ENCODE assay signal across 13 cellular contexts in the genomic region with DNA sequence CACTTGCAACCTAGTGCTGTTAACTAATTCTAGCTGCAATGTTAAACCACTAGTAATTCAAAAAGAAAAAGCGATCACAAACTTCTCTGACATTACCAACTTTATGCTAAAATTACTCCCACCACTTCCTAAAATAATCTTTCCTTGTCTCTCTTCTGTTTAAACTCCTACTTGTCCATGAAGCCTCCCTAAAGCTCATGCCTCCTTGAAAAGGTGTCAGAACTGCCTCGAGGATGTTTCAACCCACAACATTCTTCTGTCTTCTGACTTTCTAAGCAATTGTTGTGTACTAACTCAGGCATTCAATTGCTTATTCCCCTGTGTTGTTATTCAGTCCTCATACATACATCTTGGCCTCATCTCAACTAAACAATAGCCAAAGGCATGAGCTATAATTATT. TPM values are rescaled to one million over a fixed set of nuclear protein-coding genes. Genes with fewer than 3 reads are reported as not detected.
DNase-seq lines count a peak whose midpoint lies in the region; TF ChIP-seq lines count a peak whose summit lies in the region.
"Had no signal": no experiment of that assay in that cellular context is flagged by ENCODE, and none has a peak within 500 bp of the region (broad histone marks: within the 10 kb centered on the region; RNA-seq: fewer than 3 reads in every experiment).

No MANE protein-coding gene starts in this region.

- no peaks in the 10 kb centered on the region for H3K9me3 ChIP-seq in sigmoid colon

- H3K27ac ChIP-seq in KMS-11 (no peak overlapping the region), caudate nucleus (ENCODE audit: low read depth, low read length) (peak overlapping the region; percentile 65), sigmoid colon (peak overlapping the region; percentile 12 to 68 (median 42))
- H3K27ac ChIP-seq: coronary artery, PC-9 had no signal

- H3K4me1 ChIP-seq in KMS-11 (ENCODE audit: low read depth, poor library complexity, severe bottlenecking) (peaks cover 69% of the 10 kb centered on the region), sigmoid colon (peaks cover 0 to 39% (median 30%) of the 10 kb centered on the region in 4 donors)

- H3K4me2 ChIP-seq in KMS-11 = peak overlapping the region; percentile 5; the same call in 1 of the 2 replicates
- H3K4me2 ChIP-seq: PC-9 had no signal

- CTCF ChIA-PET in activated CD4-positive, alpha-beta memory T cell treated with anti-CD3 and anti-CD28 coated beads, Interleukin-2, amount 10 ng/mL, durations not matched to agents 7 days and 5 days (lab: Charles Lee) = interaction anchor here (1.3 to 9.8 kb wide), 6 partner anchors 15 to 52 kb away, joined by 4 to 97 read pairs (median 12); no protein-coding TSS in a partner anchor
- CTCF ChIA-PET in activated CD4-positive, alpha-beta memory T cell treated with anti-CD3 and anti-CD28 coated beads for 36 hours (lab: Charles Lee) = interaction anchor here (1.4 to 12.5 kb wide), 3 partner anchors 16 to 52 kb away, joined by 3 to 155 read pairs (median 121); no protein-coding TSS in a partner anchor

- H3K27me3 Mint-ChIP-seq in activated CD4-positive, alpha-beta memory T cell treated with anti-CD3 and anti-CD28 coated beads, Interleukin-2, amount 10 ng/mL, durations not matched to agents 7 days and 5 days = no peaks in the 10 kb centered on the region
- H3K27me3 Mint-ChIP-seq in activated CD4-positive, alpha-beta memory T cell treated with anti-CD3 and anti-CD28 coated beads for 36 hours = no peaks in the 10 kb centered on the region
- H3K27me3 Mint-ChIP-seq in nephron progenitor cell (ENCODE audit: low read depth, poor library complexity) = peaks cover 8% of the 10 kb centered on the region
- H3K27me3 Mint-ChIP-seq: type B pancreatic cell had no signal

- intact Hi-C loops in activated CD4-positive, alpha-beta memory T cell treated with anti-CD3 and anti-CD28 coated beads for 36 hours (cut with micrococcal nuclease) = no loop called here
- intact Hi-C loops in sigmoid colon (cut with DNase I) = loop anchor here (5.0 kb wide), 1 partner anchor 418 kb away; a partner anchor contains a TSS

- no peak overlapping the region for H3K4me3 Mint-ChIP-seq in activated CD4-positive, alpha-beta memory T cell treated with anti-CD3 and anti-CD28 coated beads, Interleukin-2, amount 10 ng/mL, durations not matched to agents 7 days and 5 days
- no peak overlapping the region for H3K4me3 Mint-ChIP-seq in activated CD4-positive, alpha-beta memory T cell treated with anti-CD3 and anti-CD28 coated beads for 36 hours
- H3K4me3 Mint-ChIP-seq in nephron progenitor cell = no peak overlapping the region
- H3K4me3 Mint-ChIP-seq: type B pancreatic cell had no signal

- peaks cover 19% of the 10 kb centered on the region for H3K36me3 Mint-ChIP-seq in activated CD4-positive, alpha-beta memory T cell treated with anti-CD3 and anti-CD28 coated beads, Interleukin-2, amount 10 ng/mL, durations not matched to agents 7 days and 5 days (ENCODE audit: low read depth)
- peaks cover 2% of the 10 kb centered on the region for H3K36me3 Mint-ChIP-seq in activated CD4-positive, alpha-beta memory T cell treated with anti-CD3 and anti-CD28 coated beads for 36 hours
- no peaks in the 10 kb centered on the region for H3K36me3 Mint-ChIP-seq in nephron progenitor cell (ENCODE audit: low read depth)

- peaks cover 80% of the 10 kb centered on the region for H3K4me1 Mint-ChIP-seq in activated CD4-positive, alpha-beta memory T cell treated with anti-CD3 and anti-CD28 coated beads, Interleukin-2, amount 10 ng/mL, durations not matched to agents 7 days and 5 days
- H3K4me1 Mint-ChIP-seq in activated CD4-positive, alpha-beta memory T cell treated with anti-CD3 and anti-CD28 coated beads for 36 hours (ENCODE audit: low read depth) = peaks cover 62% of the 10 kb centered on the region
- H3K4me1 Mint-ChIP-seq in nephron progenitor cell = peaks cover 9% of the 10 kb centered on the region

- no peak overlapping the region for H2AFZ ChIP-seq in KMS-11 (ENCODE audit: low read depth)
- H2AFZ ChIP-seq: PC-9 had no signal

- peak overlapping the region; percentile 24 for H3K27ac Mint-ChIP-seq in activated CD4-positive, alpha-beta memory T cell treated with anti-CD3 and anti-CD28 coated beads, Interleukin-2, amount 10 ng/mL, durations not matched to agents 7 days and 5 days
- H3K27ac Mint-ChIP-seq in activated CD4-positive, alpha-beta memory T cell treated with anti-CD3 and anti-CD28 coated beads for 36 hours = no peak overlapping the region
- H3K27ac Mint-ChIP-seq in nephron progenitor cell = no peak overlapping the region
- H3K27ac Mint-ChIP-seq: type B pancreatic cell had no signal

- no peaks in the 10 kb centered on the region for H3K9me3 Mint-ChIP-seq in activated CD4-positive, alpha-beta memory T cell treated with anti-CD3 and anti-CD28 coated beads, Interleukin-2, amount 10 ng/mL, durations not matched to agents 7 days and 5 days
- H3K9me3 Mint-ChIP-seq in activated CD4-positive, alpha-beta memory T cell treated with anti-CD3 and anti-CD28 coated beads for 36 hours = no peaks in the 10 kb centered on the region
- H3K9me3 Mint-ChIP-seq in nephron progenitor cell = no peaks in the 10 kb centered on the region
- H3K9me3 Mint-ChIP-seq: type B pancreatic cell had no signal

- peaks cover 86% of the 10 kb centered on the region for H3K79me2 ChIP-seq in KMS-11 (ENCODE audit: insufficient read depth, low read depth)

- H3K36me3 ChIP-seq in KMS-11 (ENCODE audit: insufficient read depth) (no peaks in the 10 kb centered on the region), sigmoid colon (no peaks in the 10 kb centered on the region)

- H3K27me3 ChIP-seq in KMS-11 (ENCODE audit: insufficient read depth, low read depth) (no peaks in the 10 kb centered on the region), sigmoid colon (no peaks in the 10 kb centered on the region)

- POLR2A ChIA-PET in activated CD4-positive, alpha-beta memory T cell treated with anti-CD3 and anti-CD28 coated beads, Interleukin-2, amount 10 ng/mL, durations not matched to agents 7 days and 5 days (lab: Charles Lee) = interaction anchor here (1.2 to 13.6 kb wide), 4 partner anchors 13 to 52 kb away, joined by 4 to 148 read pairs (median 11); no protein-coding TSS in a partner anchor
- POLR2A ChIA-PET in activated CD4-positive, alpha-beta memory T cell treated with anti-CD3 and anti-CD28 coated beads for 36 hours (lab: Charles Lee) = no interaction called here

- no peak for DNase-seq in activated CD4-positive, alpha-beta memory T cell treated with anti-CD3 and anti-CD28 coated beads, Interleukin-2, amount 10 ng/mL, durations not matched to agents 7 days and 5 days
- no peak for DNase-seq in activated CD4-positive, alpha-beta memory T cell treated with anti-CD3 and anti-CD28 coated beads for 36 hours
- DNase-seq in caudate nucleus (lab: John Stamatoyannopoulos, UW) (peak in 4 of 61 donors; percentile 12 to 65 (median 40)), sigmoid colon (no peak), nephron progenitor cell (no peak), amygdala (lab: John Stamatoyannopoulos, UW) (no peak), NCI-H510A (lab: John Stamatoyannopoulos, UW) (no peak)
- DNase-seq: NCI-H2171; PC-9; stimulated activated CD4-positive, alpha-beta T cell treated with anti-CD3 and anti-CD28 coated beads, Interleukin-15, amount 100 ng/mL, for 24 hours had no signal

- no peak for TF ChIP-seq POLR2A in sigmoid colon (IDR thresholded peaks at IDR 0.05)

- TF ChIP-seq CTCF in KMS-11 (conservative IDR thresholded peaks at IDR 0.05; ENCODE audit: low read depth, low read length) = no peak
- no peak for TF ChIP-seq CTCF in sigmoid colon (IDR thresholded peaks at IDR 0.05)
- no peak for TF ChIP-seq CTCF in nephron progenitor cell (IDR thresholded peaks at IDR 0.05)

- H3K4me3 ChIP-seq in KMS-11 (IDR thresholded peaks at IDR 0.05; ENCODE audit: insufficient read depth, low read depth, low read length) (no peak overlapping the region), sigmoid colon (no peak overlapping the region)
- H3K4me3 ChIP-seq: coronary artery, PC-9 had no signal

- H4K20me1 ChIP-seq in KMS-11 (ENCODE audit: insufficient read depth) = no peaks in the 10 kb centered on the region

- TF ChIP-seq EP300 in sigmoid colon (IDR thresholded peaks at IDR 0.05) = no peak

- no peak overlapping the region for H3K9ac ChIP-seq in KMS-11

- 65 to 85% methylated on average over 2 of the region's 2 CpGs for WGBS in sigmoid colon, 2 donors

RNA-seq across cellular contexts. Expression of a gene that starts 5.9 kb away (rescaled TPM):
- 10 to 100 TPM; 55.0 to 57.5 TPM for total RNA-seq in activated CD4-positive, alpha-beta memory T cell treated with anti-CD3 and anti-CD28 coated beads, Interleukin-2, amount 10 ng/mL, durations not matched to agents 7 days and 5 days
- total RNA-seq in activated CD4-positive, alpha-beta memory T cell treated with anti-CD3 and anti-CD28 coated beads for 36 hours = 10 to 100 TPM; 19.6 to 20.2 TPM
- total RNA-seq in sigmoid colon = 10 to 100 TPM; 22.7 to 42.2 (median 36.6) TPM
- polyA plus RNA-seq in sigmoid colon = 10 to 100 TPM; 12.0 to 25.4 (median 13.8) TPM

RNA-seq across cellular contexts. Expression of a gene that starts 52.5 kb away (rescaled TPM):
- 1 to 10 TPM; 4.0 TPM for total RNA-seq in activated CD4-positive, alpha-beta memory T cell treated with anti-CD3 and anti-CD28 coated beads, Interleukin-2, amount 10 ng/mL, durations not matched to agents 7 days and 5 days
- total RNA-seq in activated CD4-positive, alpha-beta memory T cell treated with anti-CD3 and anti-CD28 coated beads for 36 hours = 1 to 10 TPM; 2.6 to 2.8 TPM
- 10 to 100 TPM; 13.3 to 21.6 (median 18.1) TPM for total RNA-seq in sigmoid colon
- 10 to 100 TPM in 2 of 3 donors, 1 to 10 TPM in 1; 4.2 to 15.3 (median 10.9) TPM for polyA plus RNA-seq in sigmoid colon
